In genomic region chr14:105086833-105087307, GRCh38 we compare ENCODE assay signal across 8 cellular contexts. TPM values are rescaled to one million over a fixed set of nuclear protein-coding genes. Genes with fewer than 3 reads are reported as not detected.
DNase-seq lines count a peak whose midpoint lies in the region; ATAC-seq and TF ChIP-seq lines count a peak whose summit lies in the region.

No MANE protein-coding gene starts in this region.

- H3K79me1 ChIP-seq in IMR-90 (ENCODE audit: low read depth in 1 of 2, low read length in 2 of 2): peaks cover 0 to 27% of the 10 kb centered on the region in 2 experiments; a peak in 2 of 4 replicates

- H3K27me3 ChIP-seq in IMR-90 (ENCODE audit: control insufficient read depth, insufficient read depth, low read length): no peaks in the 10 kb centered on the region
- H3K27me3 ChIP-seq in prostate gland (replicated peaks; ENCODE audit: insufficient read depth): no peaks in the 10 kb centered on the region
- no peaks in the 10 kb centered on the region for H3K27me3 ChIP-seq in vagina

- H2AK5ac ChIP-seq in IMR-90 (ENCODE audit: low read depth, low read length): peak overlapping the region; percentile 58; the same call in 1 of the 2 replicates

- H3K9me1 ChIP-seq in IMR-90 (ENCODE audit: insufficient read depth, low read length): peaks cover 10% of the 10 kb centered on the region

- dilution Hi-C loops in IMR-90 (cut with HindIII; ENCODE audit: low sequenced_read_pairs, unreplicated experiment): no loop called here

- in situ Hi-C loops in IMR-90 (cut with MboI; ENCODE audit: low sequenced_read_pairs): no loop called here

- peak overlapping the region; percentile 13 for H4K5ac ChIP-seq in IMR-90 (ENCODE audit: low read depth, low read length)

- H3K56ac ChIP-seq in IMR-90 (ENCODE audit: extremely low read depth, insufficient read depth, low read length): peak overlapping the region; percentile 56; the same call in 1 of the 2 replicates

- H2BK15ac ChIP-seq in IMR-90 (ENCODE audit: low read depth, low read length): no peak overlapping the region

- H3K4me2 ChIP-seq in IMR-90 (ENCODE audit: low read depth, low read length): peak overlapping the region; percentile 96

- peak overlapping the region; percentile 68 to 81; a peak in 2 of 4 replicates for H4K8ac ChIP-seq in IMR-90 (ENCODE audit: low read depth in 2 of 2, low read length in 2 of 2)

- no TSS peak for BruUV-seq in IMR-90 (replicated peaks; lab: Mats Ljungman, UMichigan)

- TF ChIP-seq CTCF in IMR-90 (conservative IDR thresholded peaks at IDR 0.05; ENCODE audit: low read depth, low read length) (peak; percentile 83), prostate gland (IDR thresholded peaks at IDR 0.05) (peak; percentile 45 to 95 (median 63)), vagina (IDR thresholded peaks at IDR 0.05) (peak; percentile 53 to 76 (median 58))

- peak; percentile 61 for ATAC-seq in GM21381 (IDR thresholded peaks at IDR 0.05; ENCODE audit: unreplicated experiment)
- peak; percentile 70 for ATAC-seq in IMR-90 (ENCODE audit: low read depth)
- ATAC-seq in Right ventricle myocardium inferior: peak; percentile 75

- H2AFZ ChIP-seq in IMR-90 (replicated peaks; ENCODE audit: low read length, poor library complexity): peak overlapping the region; percentile 88

- TF ChIP-seq POLR2A in IMR-90 (IDR thresholded peaks at IDR 0.05; ENCODE audit: low read depth, low read length) (no peak), prostate gland (IDR thresholded peaks at IDR 0.05) (peak; percentile 25), vagina (IDR thresholded peaks at IDR 0.05) (no peak)

- H3K27ac ChIP-seq in IMR-90 (ENCODE audit: insufficient read depth, low read length) (peak overlapping the region; percentile 42), SK-N-MC (no peak overlapping the region), prostate gland (peak overlapping the region; percentile 57 to 71), vagina (peak overlapping the region; percentile 88)

- intact Hi-C loops in IMR-90 (cut with micrococcal nuclease) (loop anchor here (2.0 kb wide), 1 partner anchor 112 kb away; no protein-coding TSS in a partner anchor), Right ventricle myocardium inferior (cut with DNase I) (loop anchor here (2.0 kb wide), 3 partner anchors 26 to 112 kb away; no protein-coding TSS in a partner anchor), prostate gland (cut with DNase I) (no loop called here), vagina (cut with DNase I) (loop anchor here (5.0 kb wide), 1 partner anchor 395 kb away; no protein-coding TSS in a partner anchor)

- WGBS in IMR-90 (ENCODE audit: extremely low coverage in 2 of 2, insufficient read length in 1 of 2), 2 experiments: 1% methylated on average over 21 of the region's 45 CpGs; no CpG with 5 or more reads in 1 of the 2 experiments
- under 1% methylated on average over 44 of the region's 45 CpGs for WGBS in prostate gland

- peak overlapping the region; percentile 48 for H3K4me3 ChIP-seq in IMR-90 (ENCODE audit: insufficient read depth, low read depth, low read length)
- peak overlapping the region; percentile 74 for H3K4me3 ChIP-seq in SK-N-MC
- H3K4me3 ChIP-seq in prostate gland: peak overlapping the region; percentile 26 to 35
- H3K4me3 ChIP-seq in vagina: peak overlapping the region; percentile 57 to 64

- no peak overlapping the region for H2BK20ac ChIP-seq in IMR-90 (ENCODE audit: low read depth, low read length)

- peak overlapping the region; percentile 71; the same call in 1 of the 2 replicates for H3K23ac ChIP-seq in IMR-90 (ENCODE audit: low read depth, low read length)

- DNase-seq in DMS114 treated with DMSO at 0.1 percent for 48 hours (lab: John Stamatoyannopoulos, UW; ENCODE audit: unreplicated experiment): peak; percentile 19
- DNase-seq in IMR-90: peak; percentile 71
- no peak for DNase-seq in SK-N-MC (ENCODE audit: low read depth, low spot score)
- peak; percentile 85 for DNase-seq in activated naive CD4-positive, alpha-beta T cell treated with Interleukin-2 at 50 U/mL for 16 hours
- DNase-seq in Right ventricle myocardium inferior (ENCODE audit: missing footprints): peak; percentile 94
- peak; percentile 66 for DNase-seq in prostate gland (ENCODE audit: low spot score)
- DNase-seq in vagina (ENCODE audit: extremely low spot score in 2 of 2): no peak

- peak overlapping the region; percentile 22; the same call in 1 of the 2 replicates for H3K18ac ChIP-seq in IMR-90 (ENCODE audit: low read depth, low read length)

- peak overlapping the region; percentile 49; the same call in 1 of the 2 replicates for H2BK120ac ChIP-seq in IMR-90 (ENCODE audit: low read depth, low read length)

- CTCF ChIA-PET in IMR-90 (lab: Yijun Ruan, JAX): interaction anchor here (1.0 kb wide), 1 partner anchor 21 kb away, joined by 3 read pairs; no protein-coding TSS in a partner anchor

- H3K4me1 ChIP-seq in IMR-90 (ENCODE audit: control insufficient read depth, insufficient read depth, low read length) (peaks cover 18% of the 10 kb centered on the region), prostate gland (replicated peaks) (peaks cover 24% of the 10 kb centered on the region), vagina (peaks cover 38% of the 10 kb centered on the region)

- TF ChIP-seq RAD21 in IMR-90 (IDR thresholded peaks at IDR 0.05; ENCODE audit: low read length): peak; percentile 73

- peaks cover 5% of the 10 kb centered on the region; the same call in 1 of the 2 replicates for H4K20me1 ChIP-seq in IMR-90 (ENCODE audit: insufficient read depth, low read length)

- peak overlapping the region; percentile 66; the same call in 1 of the 2 replicates for H4K91ac ChIP-seq in IMR-90 (ENCODE audit: insufficient read depth, low read depth, low read length)

- H2AK9ac ChIP-seq in IMR-90 (replicated peaks; ENCODE audit: low read depth, low read length, poor library complexity): peak overlapping the region; percentile 91

- H3K4ac ChIP-seq in IMR-90 (ENCODE audit: low read depth, low read length): peak overlapping the region; percentile 82

- H3K36me3 ChIP-seq in IMR-90 (ENCODE audit: control insufficient read depth, insufficient read depth, low read length): no peaks in the 10 kb centered on the region
- no peaks in the 10 kb centered on the region for H3K36me3 ChIP-seq in SK-N-MC (ENCODE audit: insufficient read depth, low read length)
- H3K36me3 ChIP-seq in prostate gland: no peaks in the 10 kb centered on the region
- H3K36me3 ChIP-seq in vagina: no peaks in the 10 kb centered on the region

- peak overlapping the region; percentile 72 for H2BK5ac ChIP-seq in IMR-90 (ENCODE audit: low read depth, low read length, poor library complexity, severe bottlenecking)

- H3K9ac ChIP-seq in IMR-90 (ENCODE audit: low read depth, low read length) (peak overlapping the region; percentile 81), SK-N-MC (ENCODE audit: insufficient read length) (no peak overlapping the region)

- POLR2A ChIA-PET in IMR-90 (lab: Charles Lee; ENCODE audit: unreplicated experiment): no interaction called here

- no peaks in the 10 kb centered on the region for H3K9me3 ChIP-seq in IMR-90 (ENCODE audit: control insufficient read depth, insufficient read depth, low read length)
- H3K9me3 ChIP-seq in SK-N-MC (ENCODE audit: low read depth, low read length): no peaks in the 10 kb centered on the region
- H3K9me3 ChIP-seq in prostate gland: no peaks in the 10 kb centered on the region
- no peaks in the 10 kb centered on the region for H3K9me3 ChIP-seq in vagina

- peak overlapping the region; percentile 86 for H3K14ac ChIP-seq in IMR-90 (replicated peaks; ENCODE audit: low read depth, low read length)

TF ChIP-seq in IMR-90, 13 proteins besides CTCF, POLR2A, EP300 and RAD21:
- TF ChIP-seq SMC3 (IDR thresholded peaks at IDR 0.05; ENCODE audit: low read depth, low read length) (peak; percentile 68), USF2 (IDR thresholded peaks at IDR 0.05; ENCODE audit: low read depth, low read length) (no peak), MXI1 (IDR thresholded peaks at IDR 0.05; ENCODE audit: borderline replicate concordance, low read depth, low read length) (0 out of 2 replicates have a peak, but pooled peaks have one; percentile 25), MAZ (IDR thresholded peaks at IDR 0.05; ENCODE audit: borderline replicate concordance, low read depth, low read length) (peak; percentile 94), FOS (IDR thresholded peaks at IDR 0.05; ENCODE audit: low read depth, low read length) (no peak)

RNA-seq across cellular contexts. Expression of gene GPR132, which starts 21.6 kb away (rescaled TPM):
- total RNA-seq in IMR-90 (2012; rRNA removed) (under 0.01 TPM in 2 replicates), Right ventricle myocardium inferior (0.89 TPM), prostate gland (1 to 10 TPM in 1 of 2 donors, under 1 TPM in 1; 0.68 to 1.4 TPM), vagina (9.1 TPM)
- 0.10 and 0.19 TPM in 2 replicates for polyA plus RNA-seq in IMR-90 (2012; rRNA removed)
- 0.15 and 0.43 TPM in 2 replicates for polyA plus RNA-seq in IMR-90 (2012; cell fraction: cytosol; rRNA removed)
- 1.9 and 3.3 TPM in 2 replicates for polyA plus RNA-seq in IMR-90 (2012; cell fraction: nucleus; rRNA removed; ENCODE audit: low replicate concordance)

Comparison
In these comparisons a context has a peak if more than half of its experiments do, and no peak if none do; other contexts are left out.
1. DNase-seq: peak in DMS114 treated with DMSO at 0.1 percent for 48 hours (single experiment), IMR-90 (single experiment), activated naive CD4-positive, alpha-beta T cell treated with Interleukin-2 at 50 U/mL for 16 hours (single experiment), Right ventricle myocardium inferior (single experiment) and prostate gland (single experiment); none in SK-N-MC (single experiment) and vagina (0 of 2).
2. Peak in every context shown above with its lines, with median percentiles within 50 percentile points of each other: ATAC-seq, H3K4me3 ChIP-seq and CTCF ChIP-seq.